In genomic region chr7:83468251-83468739, GRCh38 we compare ENCODE assay signal across 8 cellular contexts.
DNase-seq lines count a peak whose midpoint lies in the region; ATAC-seq and FAIRE-seq lines count a peak whose summit lies in the region.

No MANE protein-coding gene starts in this region.

- FAIRE-seq in GM19239 (lab: Jason Lieb, UNC) = no peak

- H3K4me3 ChIP-seq in ectodermal cell (ENCODE audit: insufficient read depth, low read depth, low read length) = no peak overlapping the region
- peak overlapping the region in 1 of 2 experiments; percentile 53 for H3K4me3 ChIP-seq in mesenchymal stem cell (ENCODE audit: insufficient read depth in 1 of 2, low read depth in 1 of 2, low read length in 2 of 2)

- peak overlapping the region in 1 of 2 experiments; percentile 34 for H3K18ac ChIP-seq in mesenchymal stem cell (ENCODE audit: low read depth in 1 of 2, low read length in 2 of 2)

- H3K27ac ChIP-seq in ectodermal cell (ENCODE audit: insufficient read depth, low read depth, low read length, poor library complexity, severe bottlenecking) (peak overlapping the region; percentile 81), mesenchymal stem cell (ENCODE audit: low read length, poor library complexity, severe bottlenecking) (peak overlapping the region; percentile 93)

- H3K27me3 ChIP-seq in ectodermal cell (ENCODE audit: control insufficient read depth, insufficient read depth, low read length, poor library complexity, severe bottlenecking) = no peaks in the 10 kb centered on the region
- no peaks in the 10 kb centered on the region for H3K27me3 ChIP-seq in mesenchymal stem cell (ENCODE audit: control insufficient read depth in 1 of 2, insufficient read depth in 1 of 2, low read length in 2 of 2)

- H2BK15ac ChIP-seq in mesenchymal stem cell (ENCODE audit: low read depth, poor library complexity, severe bottlenecking) = no peak overlapping the region

- H2BK120ac ChIP-seq in mesenchymal stem cell (ENCODE audit: low read depth, low read length) = no peak overlapping the region

- DNase-seq in ELR (ENCODE audit: low read depth) = peak; percentile 98
- peak; percentile 76 for DNase-seq in NOMO-1 treated with dmso at 0.1 percent for 144 hours (lab: John Stamatoyannopoulos, UW; ENCODE audit: unreplicated experiment)
- peak; percentile 96 for DNase-seq in mesenchymal stem cell
- no peak for DNase-seq in GM19239 (ENCODE audit: insufficient read length, low spot score)
- no peak for DNase-seq in cortex of kidney (lab: John Stamatoyannopoulos, UW)

- H3K4me2 ChIP-seq in mesenchymal stem cell (ENCODE audit: low read length, poor library complexity, severe bottlenecking) = peak overlapping the region; percentile 49

- H3K14ac ChIP-seq in mesenchymal stem cell (ENCODE audit: low read length in 2 of 2) = no peak overlapping the region

- no peak overlapping the region for H3K4ac ChIP-seq in mesenchymal stem cell (ENCODE audit: low read depth in 1 of 2, low read length in 2 of 2)

- WGBS in ectodermal cell, 2 experiments = 40 to 50% methylated on average over 2 of the region's 2 CpGs
- WGBS in mesenchymal stem cell = 0% methylated on average over 2 of the region's 2 CpGs

- H4K8ac ChIP-seq in mesenchymal stem cell (ENCODE audit: low read length) = no peak overlapping the region

- H3K79me1 ChIP-seq in mesenchymal stem cell (replicated peaks; ENCODE audit: low read length, poor library complexity, severe bottlenecking) = no peaks in the 10 kb centered on the region

- H3K9me3 ChIP-seq in ectodermal cell (ENCODE audit: control insufficient read depth, low read length) = no peaks in the 10 kb centered on the region
- H3K9me3 ChIP-seq in mesenchymal stem cell (ENCODE audit: control insufficient read depth, low read length) = no peaks in the 10 kb centered on the region

- H3K4me1 ChIP-seq in ectodermal cell (ENCODE audit: control insufficient read depth, insufficient read depth, low read length) (no peaks in the 10 kb centered on the region), mesenchymal stem cell (ENCODE audit: control insufficient read depth, insufficient read depth, low read depth, low read length) (no peaks in the 10 kb centered on the region)

- H2AK5ac ChIP-seq in mesenchymal stem cell (ENCODE audit: low read length, severe bottlenecking) = no peak overlapping the region

- H3K23ac ChIP-seq in mesenchymal stem cell (ENCODE audit: low read length in 2 of 2) = no peak overlapping the region

- H3K36me3 ChIP-seq in ectodermal cell (ENCODE audit: control insufficient read depth, insufficient read depth, low read length) = no peaks in the 10 kb centered on the region
- no peaks in the 10 kb centered on the region for H3K36me3 ChIP-seq in mesenchymal stem cell (ENCODE audit: control insufficient read depth in 1 of 2, insufficient read depth in 2 of 2, low read depth in 1 of 2, low read length in 2 of 2)

- H2AFZ ChIP-seq in mesenchymal stem cell (ENCODE audit: low read depth, low read length) = no peak overlapping the region

- H2BK12ac ChIP-seq in mesenchymal stem cell (ENCODE audit: low read length in 2 of 2) = no peak overlapping the region

- ATAC-seq in GM21447 (IDR thresholded peaks at IDR 0.05; ENCODE audit: unreplicated experiment) (peak; percentile 79), HG03565 (IDR thresholded peaks at IDR 0.05; ENCODE audit: unreplicated experiment) (peak; percentile 94)

- H4K91ac ChIP-seq in mesenchymal stem cell (ENCODE audit: low read length) = no peak overlapping the region

- H2BK5ac ChIP-seq in mesenchymal stem cell (ENCODE audit: low read depth, low read length, poor library complexity, severe bottlenecking) = no peak overlapping the region

- H3K9ac ChIP-seq in mesenchymal stem cell (ENCODE audit: low read length) = peak overlapping the region; percentile 82

Comparison
In these comparisons a context has a peak if more than half of its experiments do, and no peak if none do; other contexts are left out.
1. DNase-seq: peak in ELR (single experiment), NOMO-1 treated with dmso at 0.1 percent for 144 hours (single experiment) and mesenchymal stem cell (single experiment); none in GM19239 (single experiment) and cortex of kidney (single experiment).